Comparison of ENCODE assay signal across 15 cellular contexts in the genomic region with DNA sequence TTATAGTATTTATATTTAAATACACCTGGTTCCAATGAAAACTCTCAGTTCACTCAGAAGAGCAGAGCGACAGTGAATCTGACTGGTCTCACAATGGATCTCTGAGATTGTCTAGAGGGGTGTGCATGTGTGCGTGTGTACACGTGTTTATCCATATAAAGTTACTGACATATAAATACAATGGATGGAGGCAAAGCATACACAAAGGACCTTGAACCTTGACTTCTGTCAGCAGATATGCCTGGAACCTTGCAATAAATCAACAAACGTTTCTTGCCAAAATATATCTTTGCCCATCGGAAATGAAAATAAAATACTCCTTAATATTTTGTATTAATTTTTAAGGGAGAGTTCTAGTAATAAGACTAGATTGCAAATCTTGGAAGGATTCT. TPM values are rescaled to one million over a fixed set of nuclear protein-coding genes. Genes with fewer than 3 reads are reported as not detected.
A peak's percentile ranks its signal among the peaks of the same experiment; 100 is the strongest.
DNase-seq lines count a peak whose midpoint lies in the region; ATAC-seq and TF ChIP-seq lines count a peak whose summit lies in the region.
"Had no signal": no experiment of that assay in that cellular context is flagged by ENCODE, and none has a peak within 500 bp of the region (broad histone marks: within the 10 kb centered on the region; RNA-seq: fewer than 3 reads in every experiment).

No MANE protein-coding gene starts in this region.

- no peak for DNase-seq in esophagus squamous epithelium (lab: John Stamatoyannopoulos, UW)
- no peak for DNase-seq in right lobe of liver
- no peak for DNase-seq in gastrocnemius medialis
- DNase-seq in aorta: no peak
- DNase-seq in NOMO-1 (lab: John Stamatoyannopoulos, UW; ENCODE audit: unreplicated experiment in 2 of 2): no peak
- DNase-seq in NCI-H82 (lab: John Stamatoyannopoulos, UW): no peak
- DNase-seq: ACHN; CD4-positive, CD25-positive, alpha-beta regulatory T cell; GM23248 had no signal

- WGBS in esophagus squamous epithelium, 2 donors: 71 to 76% methylated on average over 5 of the region's 5 CpGs
- 35% methylated on average over 5 of the region's 5 CpGs for WGBS in right lobe of liver (ENCODE audit: insufficient coverage, low coverage, low lambda C conversion rate, missing lambda C conversion rate)
- WGBS in aorta, 2 donors: 63 to 78% methylated on average over 5 of the region's 5 CpGs

- no peaks in the 10 kb centered on the region for H3K36me3 ChIP-seq in esophagus squamous epithelium
- H3K36me3 ChIP-seq in right lobe of liver: peaks cover 0 to 2% (median 0%) of the 10 kb centered on the region in 4 donors
- H3K36me3 ChIP-seq in gastrocnemius medialis: no peaks in the 10 kb centered on the region
- H3K36me3 ChIP-seq in aorta (ENCODE audit: control insufficient read depth in 1 of 2, insufficient read depth in 2 of 2, low read length in 1 of 2): no peaks in the 10 kb centered on the region
- H3K36me3 ChIP-seq: BLaER1 treated with 17β-estradiol and CSF1 and Interleukin-3, amounts not matched to agents 10 nM and 100 nM had no signal

- no peak overlapping the region for H3K4me3 ChIP-seq in esophagus squamous epithelium
- H3K4me3 ChIP-seq in right lobe of liver: no peak overlapping the region
- no peak overlapping the region for H3K4me3 ChIP-seq in gastrocnemius medialis
- H3K4me3 ChIP-seq in aorta (ENCODE audit: low read length in 2 of 2): no peak overlapping the region
- H3K4me3 ChIP-seq: BLaER1 treated with 17β-estradiol and CSF1 and Interleukin-3, amounts not matched to agents 10 nM and 100 nM; GM12878; GM23248 had no signal

- intact Hi-C loops in esophagus squamous epithelium (cut with DNase I) (no loop called here), right lobe of liver (cut with DNase I) (no loop called here), gastrocnemius medialis (cut with DNase I; ENCODE audit: low total_unique reads) (loop anchor here (2.0 to 5.0 kb wide), 2 partner anchors 56 to 116 kb away; a partner anchor contains a TSS), aorta (cut with DNase I) (loop anchor here in 1 of 2 donors (5.0 kb wide), 1 partner anchor 129 kb away; no protein-coding TSS in a partner anchor)

- TF ChIP-seq POLR2A in esophagus squamous epithelium (IDR thresholded peaks at IDR 0.05) (no peak), right lobe of liver (IDR thresholded peaks at IDR 0.05) (no peak), gastrocnemius medialis (IDR thresholded peaks at IDR 0.05) (no peak)

- peaks cover 0 to 19% (median 9%) of the 10 kb centered on the region in 3 donors for H3K4me1 ChIP-seq in esophagus squamous epithelium
- peaks cover 0 to 49% (median 18%) of the 10 kb centered on the region in 4 donors for H3K4me1 ChIP-seq in right lobe of liver
- H3K4me1 ChIP-seq in gastrocnemius medialis: peaks cover 31 to 70% of the 10 kb centered on the region in 2 donors
- peaks cover 5 to 9% of the 10 kb centered on the region in 2 donors for H3K4me1 ChIP-seq in aorta (ENCODE audit: control insufficient read depth in 1 of 2, insufficient read depth in 2 of 2, low read length in 2 of 2)
- H3K4me1 ChIP-seq: BLaER1 treated with 17β-estradiol and CSF1 and Interleukin-3, amounts not matched to agents 10 nM and 100 nM had no signal

- H3K9me3 ChIP-seq in esophagus squamous epithelium (no peaks in the 10 kb centered on the region), right lobe of liver (no peaks in the 10 kb centered on the region), gastrocnemius medialis (no peaks in the 10 kb centered on the region), aorta (ENCODE audit: control insufficient read depth, low read length) (no peaks in the 10 kb centered on the region)
- H3K9me3 ChIP-seq: BLaER1 treated with 17β-estradiol and CSF1 and Interleukin-3, amounts not matched to agents 10 nM and 100 nM had no signal

- peak overlapping the region; percentile 70 for H3K27ac ChIP-seq in 22Rv1
- H3K27ac ChIP-seq in esophagus squamous epithelium: peak overlapping the region in 3 of 4 donors; percentile 15 to 78 (median 70)
- peak overlapping the region in 2 of 3 donors; percentile 69 to 91 for H3K27ac ChIP-seq in right lobe of liver
- H3K27ac ChIP-seq in gastrocnemius medialis: peak overlapping the region; percentile 61 to 87 (median 74)
- no peak overlapping the region for H3K27ac ChIP-seq in aorta (ENCODE audit: low read depth in 1 of 2, low read length in 2 of 2)
- H3K27ac ChIP-seq: BLaER1 treated with 17β-estradiol and CSF1 and Interleukin-3, amounts not matched to agents 10 nM and 100 nM; GM23248 had no signal

- in situ Hi-C loops in gastrocnemius medialis (cut with MboI; ENCODE audit: low sequenced_read_pairs in 4 of 4): no loop called here

- ATAC-seq in right lobe of liver: peak in 2 of 4 donors; percentile 11 to 33
- ATAC-seq in gastrocnemius medialis: no peak
- ATAC-seq in aorta (ENCODE audit: low FRiP score): no peak
- ATAC-seq: GM12878, HCT116 had no signal

- TF ChIP-seq CTCF in 22Rv1 (IDR thresholded peaks at IDR 0.05) (no peak), esophagus squamous epithelium (IDR thresholded peaks at IDR 0.05) (no peak), right lobe of liver (IDR thresholded peaks at IDR 0.05) (no peak), gastrocnemius medialis (IDR thresholded peaks at IDR 0.05 in 4 of 5, conservative IDR thresholded peaks at IDR 0.05 in 1 of 5) (no peak)

- H3K27me3 ChIP-seq in esophagus squamous epithelium (no peaks in the 10 kb centered on the region), right lobe of liver (no peaks in the 10 kb centered on the region), gastrocnemius medialis (no peaks in the 10 kb centered on the region), aorta (ENCODE audit: control insufficient read depth in 1 of 2, insufficient read depth in 2 of 2, low read length in 1 of 2) (no peaks in the 10 kb centered on the region)
- H3K27me3 ChIP-seq: BLaER1 treated with 17β-estradiol and CSF1 and Interleukin-3, amounts not matched to agents 10 nM and 100 nM had no signal

RNA-seq across cellular contexts. Expression of a gene that starts 52.0 kb away (rescaled TPM):
- total RNA-seq in esophagus squamous epithelium (1 to 10 TPM; 1.1 to 6.5 (median 3.1) TPM), right lobe of liver (10 to 100 TPM in 5 of 6 experiments, 1 to 10 TPM in 1; 9.1 to 37.5 (median 25.4) TPM), gastrocnemius medialis (10 to 100 TPM in 3 of 4 donors, 1 to 10 TPM in 1; 5.4 to 47.1 (median 12.6) TPM), aorta (10 to 100 TPM; 17.2 to 27.2 TPM)
- 1 to 10 TPM; 4.0 to 4.6 TPM for polyA plus RNA-seq in aorta
- total RNA-seq: A172; CD4-positive, CD25-positive, alpha-beta regulatory T cell; G401; GM12878 had no signal
- polyA plus RNA-seq: GM12878 had no signal

Comparison
In these comparisons a context has a peak if more than half of its experiments do, and no peak if none do; other contexts are left out.
1. H3K27ac ChIP-seq: peak in 22Rv1 (single experiment), esophagus squamous epithelium (3 of 4), right lobe of liver (2 of 3) and gastrocnemius medialis (4 of 4); none in aorta (0 of 2).